19 cellular contexts compared by ENCODE assay signal in the genomic region with DNA sequence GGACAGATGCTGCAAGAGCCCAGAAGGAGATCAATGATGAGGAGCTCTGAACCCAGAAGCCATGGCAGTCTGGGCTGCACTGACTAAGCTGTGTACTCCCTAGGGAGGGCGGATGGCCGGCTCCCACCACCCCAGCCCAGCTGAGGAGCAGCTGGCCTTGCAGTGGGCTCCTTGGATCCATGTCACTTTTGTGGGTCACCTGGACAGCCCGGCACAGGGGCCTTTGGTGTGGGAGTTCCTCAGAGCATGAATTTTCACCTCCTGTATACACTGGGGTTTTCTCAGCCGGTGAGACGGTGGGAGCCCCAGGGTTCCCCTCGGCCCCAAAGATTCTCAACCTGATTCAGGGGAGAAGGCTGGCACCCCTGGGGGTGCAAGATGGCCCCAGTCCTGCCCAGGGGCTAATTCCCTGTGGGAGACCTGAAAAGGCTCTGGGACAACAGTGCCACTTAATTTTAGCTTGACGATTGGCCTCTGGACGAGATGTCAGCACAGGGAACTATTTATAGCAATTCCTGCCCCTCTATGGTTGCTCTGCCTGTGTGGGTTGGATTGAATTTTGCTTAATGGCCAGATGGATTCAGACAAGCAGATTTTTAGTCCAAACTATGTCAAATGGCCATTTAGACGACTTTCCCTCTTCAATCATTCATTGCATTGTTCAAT.
"Had no signal": no experiment of that assay in that cellular context is flagged by ENCODE, and none has a peak within 500 bp of the region (broad histone marks: within the 10 kb centered on the region; RNA-seq: fewer than 3 reads in every experiment).

No MANE protein-coding gene starts in this region.

- H3K4me2 ChIP-seq: neural progenitor cell had no signal

- H3K9me3 Mint-ChIP-seq: activated naive CD8-positive, alpha-beta T cell treated with anti-CD3 and anti-CD28 coated beads for 36 hours; memory B cell; neural progenitor cell had no signal

- DNase-seq: activated CD4-positive, alpha-beta T cell treated with anti-CD3 and anti-CD28 coated beads for 1 hour; activated CD4-positive, alpha-beta T cell treated with anti-CD3 and anti-CD28 coated beads, Interleukin-2, amount 50 U/mL, for 4 hours; activated naive CD8-positive, alpha-beta T cell treated with anti-CD3 and anti-CD28 coated beads for 36 hours; amniotic stem cell; dorsolateral prefrontal cortex; hippocampal formation; left lung; stimulated activated CD4-positive, alpha-beta T cell treated with anti-CD3 and anti-CD28 coated beads, Interleukin-12 subunit alpha, Interleukin-12 subunit beta, amount 100 ng/mL, for 4 hours; stimulated activated CD4-positive, alpha-beta T cell treated with anti-CD3 and anti-CD28 coated beads, Interleukin-1b, Interleukin-23, amount 100 ng/mL, for 48 hours; stimulated activated CD8-positive, alpha-beta memory T cell treated with anti-CD3 and anti-CD28 coated beads, Interleukin-4, amount 100 ng/mL, for 48 hours; stimulated activated naive CD8-positive, alpha-beta T cell treated with anti-CD3 and anti-CD28 coated beads, Interleukin-15, Interleukin-2, amounts not matched to agents 100 U/mL and 50 U/mL, for 24 hours; substantia nigra; T-helper 2 cell; uterus; WERI-Rb-1 had no signal

- H3K9ac ChIP-seq: neural progenitor cell had no signal

- FAIRE-seq: keratinocyte had no signal

- H3K36me3 ChIP-seq: left lung, neural progenitor cell, tibial artery, uterus, WERI-Rb-1 had no signal

- H3K36me3 Mint-ChIP-seq: activated naive CD8-positive, alpha-beta T cell treated with anti-CD3 and anti-CD28 coated beads for 36 hours; memory B cell; neural progenitor cell had no signal

- H3K9me3 ChIP-seq: left lung, tibial artery, uterus had no signal

- ATAC-seq: left lung; stimulated activated naive CD8-positive, alpha-beta T cell treated with anti-CD3 and anti-CD28 coated beads, Interleukin-15, Interleukin-2, amounts not matched to agents 100 U/mL and 50 U/mL, for 24 hours had no signal

- H3K27ac ChIP-seq: dorsolateral prefrontal cortex, left lung, neural progenitor cell, tibial artery, uterus, WERI-Rb-1 had no signal

- H3K4me3 Mint-ChIP-seq: activated naive CD8-positive, alpha-beta T cell treated with anti-CD3 and anti-CD28 coated beads for 36 hours; memory B cell; neural progenitor cell had no signal

- H2AFZ ChIP-seq: neural progenitor cell had no signal

- H3K4me1 ChIP-seq: left lung, uterus had no signal

- H3K27ac Mint-ChIP-seq: activated naive CD8-positive, alpha-beta T cell treated with anti-CD3 and anti-CD28 coated beads for 36 hours; memory B cell; neural progenitor cell had no signal

- H3K4me1 Mint-ChIP-seq: activated naive CD8-positive, alpha-beta T cell treated with anti-CD3 and anti-CD28 coated beads for 36 hours; memory B cell had no signal

- H3K27me3 Mint-ChIP-seq: memory B cell had no signal

- H3K4me3 ChIP-seq: dorsolateral prefrontal cortex, left lung, neural progenitor cell, tibial artery, uterus had no signal

- H3K27me3 ChIP-seq: left lung, neural progenitor cell, tibial artery, uterus had no signal
